ENCODE assay signal across 26 cellular contexts in genomic region chr18:54700580-54700979, GRCh38.
"Had no signal": no experiment of that assay in that cellular context is flagged by ENCODE, and none has a peak within 500 bp of the region (broad histone marks: within the 10 kb centered on the region; RNA-seq: fewer than 3 reads in every experiment).

No MANE protein-coding gene starts in this region.

- H3K4me1 Mint-ChIP-seq: activated CD4-positive, alpha-beta T cell treated with anti-CD3 and anti-CD28 coated beads for 36 hours; activated CD4-positive, alpha-beta T cell treated with anti-CD3 and anti-CD28 coated beads, Interleukin-2, amount 10 ng/mL, durations not matched to agents 7 days and 5 days; brain had no signal

- H3K27ac Mint-ChIP-seq: activated CD4-positive, alpha-beta T cell treated with anti-CD3 and anti-CD28 coated beads for 36 hours; activated CD4-positive, alpha-beta T cell treated with anti-CD3 and anti-CD28 coated beads, Interleukin-2, amount 10 ng/mL, durations not matched to agents 7 days and 5 days; activated CD8-positive, alpha-beta T cell treated with anti-CD3 and anti-CD28 coated beads, Interleukin-2, amount 10 ng/mL, durations not matched to agents 7 days and 5 days; activated naive CD4-positive, alpha-beta T cell treated with anti-CD3 and anti-CD28 coated beads for 36 hours; activated naive CD4-positive, alpha-beta T cell treated with anti-CD3 and anti-CD28 coated beads, Interleukin-2, amount 50 U/mL, for 72 hours; activated T-cell treated with anti-CD3 and anti-CD28 coated beads, Interleukin-2, amount 50 U/mL, for 24 hours; activated T-helper 2 cell treated with anti-CD3 and anti-CD28 coated beads, Interferon-gamma antibody, Interleukin-2, Interleukin-4, amounts not matched to agents 10 μg/mL and 5 μg/mL and 100 μg/mL, durations not matched to agents 14 hours and 24 hours and 36 hours; brain had no signal

- FAIRE-seq: bronchial epithelial cell, TTC549 had no signal

- DNase-seq: activated CD4-positive, alpha-beta T cell treated with anti-CD3 and anti-CD28 coated beads for 36 hours; activated CD4-positive, alpha-beta T cell treated with anti-CD3 and anti-CD28 coated beads, Interleukin-2, amount 10 ng/mL, durations not matched to agents 7 days and 5 days; activated CD4-positive, alpha-beta T cell treated with anti-CD3 and anti-CD28 coated beads, Interleukin-2, amount 50 U/mL, for 48 hours; activated CD8-positive, alpha-beta T cell treated with anti-CD3 and anti-CD28 coated beads, Interleukin-2, amount 10 ng/mL, durations not matched to agents 7 days and 5 days; activated gamma-delta T cell; activated naive CD4-positive, alpha-beta T cell treated with anti-CD3 and anti-CD28 coated beads for 36 hours; activated T-cell treated with anti-CD3 and anti-CD28 coated beads, Interleukin-2, amount 50 U/mL, for 24 hours; adrenal gland; caudate nucleus; cerebellar nuclear complex; NCI-H1105; NCI-H1417 treated with DMSO at 0.1 percent for 48 hours; NCI-H187 treated with DMSO at 0.1 percent for 48 hours; NCI-H2081 treated with DMSO at 0.1 percent for 48 hours; NCI-H226; NCI-H446 treated with DMSO at 0.1 percent for 48 hours; NCI-H524 treated with DMSO at 0.1 percent for 48 hours; SHP77; SJCRH30 had no signal

- H3K4me3 Mint-ChIP-seq: activated CD4-positive, alpha-beta T cell treated with anti-CD3 and anti-CD28 coated beads for 36 hours; activated CD4-positive, alpha-beta T cell treated with anti-CD3 and anti-CD28 coated beads, Interleukin-2, amount 10 ng/mL, durations not matched to agents 7 days and 5 days; activated CD8-positive, alpha-beta T cell treated with anti-CD3 and anti-CD28 coated beads, Interleukin-2, amount 10 ng/mL, durations not matched to agents 7 days and 5 days; activated naive CD4-positive, alpha-beta T cell treated with anti-CD3 and anti-CD28 coated beads for 36 hours; activated T-cell treated with anti-CD3 and anti-CD28 coated beads, Interleukin-2, amount 50 U/mL, for 24 hours; brain had no signal

- ATAC-seq: activated CD4-positive, alpha-beta T cell treated with anti-CD3 and anti-CD28 coated beads for 36 hours; activated CD8-positive, alpha-beta T cell treated with anti-CD3 and anti-CD28 coated beads, Interleukin-2, amount 10 ng/mL, durations not matched to agents 7 days and 5 days; activated naive CD4-positive, alpha-beta T cell treated with anti-CD3 and anti-CD28 coated beads, Interleukin-2, amount 50 U/mL, for 72 hours; Panc1 had no signal

- H3K9me3 Mint-ChIP-seq: activated CD4-positive, alpha-beta T cell treated with anti-CD3 and anti-CD28 coated beads, Interleukin-2, amount 10 ng/mL, durations not matched to agents 7 days and 5 days; activated naive CD4-positive, alpha-beta T cell treated with anti-CD3 and anti-CD28 coated beads for 36 hours; activated T-cell treated with anti-CD3 and anti-CD28 coated beads, Interleukin-2, amount 50 U/mL, for 24 hours; activated T-helper 2 cell treated with anti-CD3 and anti-CD28 coated beads, Interferon-gamma antibody, Interleukin-2, Interleukin-4, amounts not matched to agents 10 μg/mL and 5 μg/mL and 100 μg/mL, durations not matched to agents 14 hours and 24 hours and 36 hours had no signal

- H3K9me3 ChIP-seq: adrenal gland, SJCRH30 had no signal

- H3K27me3 Mint-ChIP-seq: activated CD4-positive, alpha-beta T cell treated with anti-CD3 and anti-CD28 coated beads for 36 hours; activated T-cell treated with anti-CD3 and anti-CD28 coated beads, Interleukin-2, amount 50 U/mL, for 24 hours had no signal

- H3K27me3 ChIP-seq: adrenal gland, SJCRH30 had no signal

- H3K27ac ChIP-seq: adrenal gland, SJCRH30, SK-N-MC had no signal

- H3K36me3 ChIP-seq: adrenal gland, SJCRH30 had no signal

- H3K4me1 ChIP-seq: adrenal gland, SJCRH30 had no signal

- H3K4me3 ChIP-seq: adrenal gland, SJCRH30, SK-N-MC had no signal

- H3K36me3 Mint-ChIP-seq: activated naive CD4-positive, alpha-beta T cell treated with anti-CD3 and anti-CD28 coated beads, Interleukin-2, amount 50 U/mL, for 72 hours; brain had no signal
